ENCODE assay signal across 1 cellular context in genomic region chr11:124240621-124241397, GRCh38.
TF ChIP-seq lines count a peak whose summit lies in the region.

Gene OR8G1, plus strand, starts transcription at chr11:124241095. Its CDS starts 8,581 bp downstream, at chr11:124249676.

TF ChIP-seq in H1, 55 proteins besides CTCF, POLR2A, EP300 and RAD21 (continued from another document):
- TF ChIP-seq NANOG (IDR thresholded peaks at IDR 0.05; ENCODE audit: insufficient read depth, low read depth, low read length, poor library complexity, severe bottlenecking) (no peak), SIX5 (IDR thresholded peaks at IDR 0.05; ENCODE audit: low read depth, low read length) (no peak), CBX5 (IDR thresholded peaks at IDR 0.05; ENCODE audit: low read depth, low read length) (no peak)
